Comparison of ENCODE assay signal across 18 cellular contexts in genomic region chr2:20436716-20437470, GRCh38. TPM values are rescaled to one million over a fixed set of nuclear protein-coding genes. Genes with fewer than 3 reads are reported as not detected.
DNase-seq lines count a peak whose midpoint lies in the region; ATAC-seq, FAIRE-seq and TF ChIP-seq lines count a peak whose summit lies in the region.
"Had no signal": no experiment of that assay in that cellular context is flagged by ENCODE, and none has a peak within 500 bp of the region (broad histone marks: within the 10 kb centered on the region; RNA-seq: fewer than 3 reads in every experiment).

No MANE protein-coding gene starts in this region.

- TF ChIP-seq EP300 in K562 (IDR thresholded peaks at IDR 0.05; ENCODE audit: low read length), result no peak
- no peak for TF ChIP-seq EP300 in suprapubic skin (IDR thresholded peaks at IDR 0.05)

- ATAC-seq in K562 (peak; percentile 66), GM19324 (IDR thresholded peaks at IDR 0.05; ENCODE audit: low FRiP score, unreplicated experiment) (no peak)
- ATAC-seq: Panc1, Right ventricle myocardium inferior had no signal

- intact Hi-C loops in K562 (cut with micrococcal nuclease), result loop anchor here (5.0 kb wide), 1 partner anchor 40 kb away; no protein-coding TSS in a partner anchor

- no peak for TF ChIP-seq POLR2A in K562 (conservative IDR thresholded peaks at IDR 0.05)
- no peak for TF ChIP-seq POLR2A in suprapubic skin (IDR thresholded peaks at IDR 0.05)

- H2AFZ ChIP-seq in K562 (ENCODE audit: low read depth, low read length) (peak overlapping the region; percentile 14; the same call in 1 of the 2 replicates), trophoblast cell (ENCODE audit: insufficient read depth, low read length, poor library complexity) (no peak overlapping the region)

- H3K79me1 ChIP-seq in trophoblast cell (ENCODE audit: low read length), result no peaks in the 10 kb centered on the region

- H3K14ac ChIP-seq in trophoblast cell (ENCODE audit: low read length), result no peak overlapping the region

- H3K27me3 ChIP-seq in K562 (ENCODE audit: control insufficient read depth in 2 of 2, insufficient read depth in 2 of 2, low read length in 2 of 2) (peaks cover 4 to 11% of the 10 kb centered on the region in 2 experiments; a peak in 2 of 5 replicates), suprapubic skin (no peaks in the 10 kb centered on the region), trophoblast cell (ENCODE audit: insufficient read depth, low read length) (no peaks in the 10 kb centered on the region)

- H3K4ac ChIP-seq in trophoblast cell (ENCODE audit: low read depth, low read length), result no peak overlapping the region

- H3K4me2 ChIP-seq in K562 (ENCODE audit: insufficient read depth, low read length) (no peak overlapping the region), trophoblast cell (ENCODE audit: low read length) (no peak overlapping the region)
- H3K4me2 ChIP-seq: SK-N-SH had no signal

- peak; percentile 44 for FAIRE-seq in K562 (lab: Jason Lieb, UNC)
- FAIRE-seq: A204.1 had no signal

- no peak overlapping the region for H2BK5ac ChIP-seq in trophoblast cell (ENCODE audit: low read depth, low read length, poor library complexity)

- H3K27ac ChIP-seq in K562 (ENCODE audit: extremely low read depth, low read depth, low read length) (no peak overlapping the region), suprapubic skin (no peak overlapping the region), trophoblast cell (ENCODE audit: low read depth, low read length) (no peak overlapping the region)
- H3K27ac ChIP-seq: C4-2B had no signal

- no peak overlapping the region for H4K8ac ChIP-seq in trophoblast cell (ENCODE audit: low read depth, low read length)

- CTCF ChIA-PET in K562 (lab: Yijun Ruan, JAX; ENCODE audit: low intra/inter-chr PET ratio), result no interaction called here

- no peaks in the 10 kb centered on the region for H3K36me3 ChIP-seq in K562 (ENCODE audit: control insufficient read depth, insufficient read depth, low read length)
- H3K36me3 ChIP-seq in suprapubic skin, result no peaks in the 10 kb centered on the region
- no peaks in the 10 kb centered on the region for H3K36me3 ChIP-seq in trophoblast cell (ENCODE audit: control insufficient read depth in 1 of 2, insufficient read depth in 2 of 2, low read length in 2 of 2)

- H3K4me1 ChIP-seq in K562 (replicated peaks in 1 of 2; ENCODE audit: control insufficient read depth in 2 of 2, insufficient read depth in 2 of 2, low read length in 2 of 2) (peaks cover 0 to 3% of the 10 kb centered on the region in 2 experiments; a peak in 2 of 5 replicates), suprapubic skin (peaks cover 18% of the 10 kb centered on the region), trophoblast cell (ENCODE audit: control insufficient read depth in 1 of 2, insufficient read depth in 2 of 2, low read length in 2 of 2) (no peaks in the 10 kb centered on the region)

- no peak overlapping the region for H3K18ac ChIP-seq in trophoblast cell (ENCODE audit: low read length)

- DNase-seq in activated CD8-positive, alpha-beta memory T cell treated with anti-CD3 and anti-CD28 coated beads for 24 hours, result peak; percentile 26
- DNase-seq in activated CD8-positive, alpha-beta memory T cell treated with anti-CD3 and anti-CD28 coated beads, Interleukin-2, amount 50 U/mL, for 4 hours, result no peak
- DNase-seq in MV-4-11 (lab: John Stamatoyannopoulos, UW) (peak; percentile 18), K562 (ENCODE audit: extremely low read depth in 1 of 4, low spot score in 3 of 4) (no peak), suprapubic skin (ENCODE audit: low spot score in 2 of 2) (peak; percentile 40), trophoblast cell (no peak), NCI-H187 treated with DMSO at 0.1 percent for 48 hours (lab: John Stamatoyannopoulos, UW) (no peak)
- DNase-seq: Caco-2, Kasumi-1, NCI-H146, NCI-H226, NCI-H69, SK-N-SH had no signal

- no peak overlapping the region for H2BK12ac ChIP-seq in trophoblast cell (ENCODE audit: low read length)

- H2AK5ac ChIP-seq in trophoblast cell (ENCODE audit: low read length), result no peak overlapping the region

- TF ChIP-seq RAD21 in K562 (CRISPR knock-in tag; conservative IDR thresholded peaks at IDR 0.05 in 1 of 2, IDR thresholded peaks at IDR 0.05 in 1 of 2), result no peak

- BruUV-seq in K562 (replicated peaks; lab: Mats Ljungman, UMichigan), result no TSS peak

- H3K9me3 ChIP-seq in K562 (replicated peaks; ENCODE audit: control insufficient read depth, insufficient read depth, low read depth, low read length) (no peaks in the 10 kb centered on the region), suprapubic skin (no peaks in the 10 kb centered on the region), trophoblast cell (ENCODE audit: insufficient read depth, low read depth, low read length) (no peaks in the 10 kb centered on the region)
- H3K9me3 ChIP-seq: Caco-2, SK-N-SH had no signal

- H3K9ac ChIP-seq in K562 (ENCODE audit: insufficient read depth in 1 of 2, low read depth in 2 of 2, low read length in 2 of 2) (no peak overlapping the region; a peak in 1 of 4 replicates), trophoblast cell (ENCODE audit: low read length) (no peak overlapping the region)
- H3K9ac ChIP-seq: SK-N-SH had no signal

- no peak overlapping the region for H4K91ac ChIP-seq in trophoblast cell (ENCODE audit: low read depth, low read length)

- H3K4me3 ChIP-seq in K562 (no peak overlapping the region), suprapubic skin (no peak overlapping the region), trophoblast cell (ENCODE audit: low read depth, low read length) (no peak overlapping the region)

- POLR2A ChIA-PET in K562 (lab: Yijun Ruan, JAX), result interaction anchor here (1.4 kb wide), 1 partner anchor 10 kb away, joined by 5 read pairs; the partner anchor contains the start of gene RHOB

- H3K79me2 ChIP-seq in K562 (ENCODE audit: control insufficient read depth, insufficient read depth, low read length) (no peaks in the 10 kb centered on the region), trophoblast cell (ENCODE audit: control insufficient read depth, insufficient read depth, low read length, poor library complexity) (no peaks in the 10 kb centered on the region)

- in situ Hi-C loops in K562 (cut with MboI), result loop anchor here (25.0 kb wide), 1 partner anchor 500 kb away; no protein-coding TSS in a partner anchor

- no peaks in the 10 kb centered on the region for H4K20me1 ChIP-seq in K562 (replicated peaks; ENCODE audit: control insufficient read depth, insufficient read depth, low read length)

- no peak overlapping the region for H2BK120ac ChIP-seq in trophoblast cell (ENCODE audit: insufficient read depth, low read length, poor library complexity)

- WGBS in K562 (ENCODE audit: insufficient coverage, low coverage, missing lambda C conversion rate), result 20% methylated on average over 7 of the region's 7 CpGs
- 93% methylated on average over 7 of the region's 7 CpGs for WGBS in suprapubic skin
- no CpG with 5 or more reads among the region's 7 CpGs for WGBS in trophoblast cell (ENCODE audit: extremely low coverage, insufficient coverage, insufficient read length)

- H3K23ac ChIP-seq in trophoblast cell (ENCODE audit: low read length), result no peak overlapping the region

- no peak for TF ChIP-seq CTCF in K562 (IDR thresholded peaks at IDR 0.05 in 2 of 3, conservative IDR thresholded peaks at IDR 0.05 in 1 of 3; ENCODE audit: insufficient read depth in 2 of 3, low read depth in 1 of 3, low read length in 3 of 3)
- TF ChIP-seq CTCF in suprapubic skin (IDR thresholded peaks at IDR 0.05), result no peak

- H4K12ac ChIP-seq in trophoblast cell (ENCODE audit: low read depth, low read length), result no peak overlapping the region

- no peaks in the 10 kb centered on the region for H3K9me1 ChIP-seq in K562 (ENCODE audit: control insufficient read depth, insufficient read depth, low read length)

TF ChIP-seq in K562, 482 proteins besides CTCF, POLR2A, EP300 and RAD21 (continues in another document):
- TF ChIP-seq ZNF639 (CRISPR knock-in tag; conservative IDR thresholded peaks at IDR 0.05 in 1 of 2, IDR thresholded peaks at IDR 0.05 in 1 of 2), result no peak
- no peak for TF ChIP-seq RBFOX2 (IDR thresholded peaks at IDR 0.05; ENCODE audit: low read depth, low read length)

RNA-seq across cellular contexts. Expression of gene RHOB, which starts 10.0 kb away (rescaled TPM):
- 0.44 and 2.1 TPM in 2 replicates for total RNA-seq in K562 (2011; cell fraction: chromatin; rRNA removed; ENCODE audit: low replicate concordance)
- 3.4 and 4.2 TPM in 2 replicates for total RNA-seq in K562 (2011; cell fraction: nucleolus; rRNA removed)
- 1.8 and 2.7 TPM in 2 replicates for total RNA-seq in K562 (2011; cell fraction: nucleoplasm; rRNA removed)
- total RNA-seq in K562 (2014; rRNA removed), result 4.2 and 4.8 TPM in 2 replicates
- total RNA-seq in K562 (2014; rRNA removed; fragmentation: Illumina TruSeq; extraction: Trizol), result 0.87 and 0.99 TPM in 2 replicates
- 0.72 and 0.90 TPM in 2 replicates for total RNA-seq in K562 (2015; rRNA removed; fragmentation: Illumina TruSeq; extraction: Trizol)
- 3.3 and 4.2 TPM in 2 replicates for total RNA-seq in K562 (2021)
- 1.1 and 1.5 TPM in 2 replicates for polyA plus RNA-seq in K562 (2011; rRNA removed)
- polyA plus RNA-seq in K562 (2011; cell fraction: cytosol; rRNA removed), result 1.2 and 4.0 TPM in 2 replicates
- 1.8 and 3.5 TPM in 2 replicates for polyA plus RNA-seq in K562 (2011; cell fraction: nucleus; rRNA removed)
- 4.0 and 4.8 TPM in 2 replicates for polyA plus RNA-seq in K562 (2012)
- polyA plus RNA-seq in K562 (2014; fragmentation: Illumina TruSeq; extraction: Trizol), result 1.3 and 1.4 TPM in 2 replicates
- under 1 TPM; 0.07 to 0.17 TPM for polyA plus RNA-seq in K562 (2014; fragmentation: Nextera tagmentation; extraction: Ambion mirVana)
- polyA plus RNA-seq in K562 (2014; rRNA removed), result 2.1 and 2.6 TPM in 2 replicates
- polyA minus RNA-seq in K562 (2011; rRNA and poly(A)+ RNA removed), result 0.48 and 1.1 TPM in 2 replicates
- polyA minus RNA-seq in K562 (2011; cell fraction: cytosol; rRNA and poly(A)+ RNA removed), result 3.6 and 10.7 TPM in 2 replicates
- 3.8 and 4.1 TPM in 2 replicates for polyA minus RNA-seq in K562 (2011; cell fraction: nucleus; rRNA and poly(A)+ RNA removed)
- 100 to 1,000 TPM; 404 to 719 (median 568) TPM for total RNA-seq in suprapubic skin
- 220 and 222 TPM in 2 replicates for polyA plus RNA-seq in trophoblast cell (2013)

Comparison
In these comparisons a context has a peak if more than half of its experiments do, and no peak if none do; other contexts are left out.
1. DNase-seq: peak in activated CD8-positive, alpha-beta memory T cell treated with anti-CD3 and anti-CD28 coated beads for 24 hours (single experiment), MV-4-11 (single experiment) and suprapubic skin (2 of 2); none in activated CD8-positive, alpha-beta memory T cell treated with anti-CD3 and anti-CD28 coated beads, Interleukin-2, amount 50 U/mL, for 4 hours (single experiment), K562 (0 of 4), trophoblast cell (0 of 2) and NCI-H187 treated with DMSO at 0.1 percent for 48 hours (single experiment).
2. RNA of gene RHOB, which starts 10.0 kb away (total RNA-seq): 404 to 719 TPM in suprapubic skin; 0.44 to 4.8 TPM in K562; every median in the first group is over 10 times any median in the second.